Comparison of ENCODE assay signal across 24 cellular contexts in genomic region chrX:152901816-152902501, GRCh38. TPM values are rescaled to one million over a fixed set of nuclear protein-coding genes. Genes with fewer than 3 reads are reported as not detected.
DNase-seq lines count a peak whose midpoint lies in the region; FAIRE-seq and TF ChIP-seq lines count a peak whose summit lies in the region.
"Had no signal": no experiment of that assay in that cellular context is flagged by ENCODE, and none has a peak within 500 bp of the region (broad histone marks: within the 10 kb centered on the region; RNA-seq: fewer than 3 reads in every experiment).

No MANE protein-coding gene starts in this region.

- no peaks in the 10 kb centered on the region for H3K36me3 ChIP-seq in mammary epithelial cell (ENCODE audit: insufficient read depth, low read length)
- H3K36me3 ChIP-seq in breast epithelium, result no peaks in the 10 kb centered on the region
- H3K36me3 ChIP-seq in H1 (ENCODE audit: control insufficient read depth in 2 of 4, insufficient read depth in 4 of 4, low read length in 3 of 4), result no peaks in the 10 kb centered on the region
- H3K36me3 ChIP-seq in vagina, result no peaks in the 10 kb centered on the region
- H3K36me3 ChIP-seq: BLaER1 treated with 17β-estradiol and CSF1 and Interleukin-3, amounts not matched to agents 10 nM and 100 nM had no signal

- in situ Hi-C loops in mammary epithelial cell (cut with MboI; ENCODE audit: low sequenced_read_pairs in 2 of 2), result no loop called here

- H3K4me2 ChIP-seq in mammary epithelial cell (ENCODE audit: insufficient read depth, low read depth, low read length), result peak overlapping the region; percentile 46
- H3K4me2 ChIP-seq in H1 (ENCODE audit: insufficient read depth in 1 of 2, low read depth in 2 of 2, low read length in 2 of 2), result no peak overlapping the region; a peak in 2 of 4 replicates
- H3K4me2 ChIP-seq: BLaER1 treated with 17β-estradiol and CSF1 and Interleukin-3, amounts not matched to agents 10 nM and 100 nM had no signal

- TF ChIP-seq POLR2A in breast epithelium (IDR thresholded peaks at IDR 0.05) (no peak), H1 (IDR thresholded peaks at IDR 0.05; ENCODE audit: control extremely low read depth in 1 of 2, low read depth in 2 of 2, low read length in 2 of 2) (no peak), vagina (IDR thresholded peaks at IDR 0.05) (no peak)

- CTCF ChIA-PET in mammary epithelial cell (lab: Charles Lee; ENCODE audit: low non-redundant PET) (no interaction called here), H1 (lab: Charles Lee; ENCODE audit: partially characterized antibody) (interaction anchor here (1.5 to 9.6 kb wide), 4 partner anchors 9 to 24 kb away, joined by 5 to 94 read pairs (median 6); no protein-coding TSS in a partner anchor), GM10248 (lab: Yijun Ruan, JAX) (interaction anchor here (1.0 to 1.1 kb wide), 2 partner anchors 17 to 40 kb away, joined by 3 read pairs; no protein-coding TSS in a partner anchor)

- WGBS in mammary epithelial cell (ENCODE audit: low coverage, missing lambda C conversion rate), result 57% methylated on average over 4 of the region's 15 CpGs
- 81% methylated on average over 3 of the region's 15 CpGs; no CpG with 5 or more reads in 1 of the 2 experiments for WGBS in H1 (ENCODE audit: extremely low coverage in 1 of 2, insufficient coverage in 1 of 2, insufficient read length in 1 of 2, insufficient replicate concordance in 2 of 2, low coverage in 1 of 2, low lambda C conversion rate in 2 of 2, missing lambda C conversion rate in 1 of 2), 2 experiments

- H3K27ac Mint-ChIP-seq in mesothelial cell of epicardium, result peak overlapping the region; percentile 67
- H3K27ac Mint-ChIP-seq: activated CD4-positive, alpha-beta T cell treated with anti-CD3 and anti-CD28 coated beads for 36 hours; activated naive CD8-positive, alpha-beta T cell treated with anti-CD3 and anti-CD28 coated beads, Interleukin-2, amount 10 ng/mL, durations not matched to agents 7 days and 5 days; stimulated activated memory B cell treated with anti-CD40 and anti-IgM and Interleukin-4, amounts not matched to agents 10 μg/mL and 1 μg/mL and 100 μg/mL, for 72 hours had no signal

- no peak overlapping the region for H3K4me3 Mint-ChIP-seq in mesothelial cell of epicardium
- H3K4me3 Mint-ChIP-seq: activated CD4-positive, alpha-beta T cell treated with anti-CD3 and anti-CD28 coated beads for 36 hours; activated naive CD8-positive, alpha-beta T cell treated with anti-CD3 and anti-CD28 coated beads, Interleukin-2, amount 10 ng/mL, durations not matched to agents 7 days and 5 days; naive B cell; stimulated activated memory B cell treated with anti-CD40 and anti-IgM and Interleukin-4, amounts not matched to agents 10 μg/mL and 1 μg/mL and 100 μg/mL, for 72 hours had no signal

- peak; percentile 83 for FAIRE-seq in H1 (lab: Jason Lieb, UNC)
- FAIRE-seq: D721Med, frontal cortex, G401.6 had no signal

- peaks cover 23% of the 10 kb centered on the region for H3K4me1 Mint-ChIP-seq in mesothelial cell of epicardium
- H3K4me1 Mint-ChIP-seq: activated naive CD8-positive, alpha-beta T cell treated with anti-CD3 and anti-CD28 coated beads, Interleukin-2, amount 10 ng/mL, durations not matched to agents 7 days and 5 days; naive B cell had no signal

- H3K4me1 ChIP-seq in mammary epithelial cell (ENCODE audit: insufficient read depth, low read length), result peaks cover 24% of the 10 kb centered on the region
- H3K4me1 ChIP-seq in breast epithelium, result no peaks in the 10 kb centered on the region
- peaks cover 0 to 31% (median 12%) of the 10 kb centered on the region in 4 experiments; a peak in 6 of 7 replicates for H3K4me1 ChIP-seq in H1 (replicated peaks in 1 of 4; ENCODE audit: control insufficient read depth in 3 of 4, insufficient read depth in 4 of 4, low read length in 3 of 4)
- peaks cover 26% of the 10 kb centered on the region for H3K4me1 ChIP-seq in vagina
- H3K4me1 ChIP-seq: testis had no signal

- POLR2A ChIA-PET in H1 (lab: Charles Lee; ENCODE audit: partially characterized antibody) (interaction anchor here (1.6 kb wide), 1 partner anchor 19 kb away, joined by 3 read pairs; no protein-coding TSS in a partner anchor), GM10248 (lab: Yijun Ruan, JAX) (no interaction called here)

- H2AFZ ChIP-seq in mammary epithelial cell (ENCODE audit: low read depth, low read length) (peak overlapping the region; percentile 61), H1 (ENCODE audit: low read length) (no peak overlapping the region)
- H2AFZ ChIP-seq: GM23248 had no signal

- no peaks in the 10 kb centered on the region for H4K20me1 ChIP-seq in mammary epithelial cell (ENCODE audit: insufficient read depth, low read length)
- H4K20me1 ChIP-seq in H1 (replicated peaks in 1 of 2; ENCODE audit: control insufficient read depth in 1 of 2, insufficient read depth in 2 of 2, low read length in 2 of 2), result no peaks in the 10 kb centered on the region

- no peak for TF ChIP-seq CTCF in mammary epithelial cell (conservative IDR thresholded peaks at IDR 0.05 in 1 of 2, IDR thresholded peaks at IDR 0.05 in 1 of 2; ENCODE audit: extremely low read depth in 1 of 2, insufficient read depth in 1 of 2, low read depth in 1 of 2, low read length in 2 of 2)
- no peak for TF ChIP-seq CTCF in breast epithelium (IDR thresholded peaks at IDR 0.05)
- TF ChIP-seq CTCF in H1 (IDR thresholded peaks at IDR 0.05; ENCODE audit: control extremely low read depth in 1 of 3, insufficient read depth in 1 of 3, low read depth in 1 of 3, low read length in 3 of 3), result no peak
- no peak for TF ChIP-seq CTCF in mesothelial cell of epicardium (IDR thresholded peaks at IDR 0.05; ENCODE audit: unreplicated experiment)
- TF ChIP-seq CTCF in vagina (IDR thresholded peaks at IDR 0.05), result no peak
- no peak for TF ChIP-seq CTCF in GM10248 (IDR thresholded peaks at IDR 0.05; ENCODE audit: control extremely low read depth, extremely low read depth, low read depth, missing control alignments)

- TF ChIP-seq EP300 in H1 (IDR thresholded peaks at IDR 0.05; ENCODE audit: borderline replicate concordance in 1 of 2, low read depth in 2 of 2, low read length in 2 of 2), result no peak

- peaks cover 7% of the 10 kb centered on the region for H3K9me3 Mint-ChIP-seq in mesothelial cell of epicardium
- H3K9me3 Mint-ChIP-seq: activated naive CD8-positive, alpha-beta T cell treated with anti-CD3 and anti-CD28 coated beads, Interleukin-2, amount 10 ng/mL, durations not matched to agents 7 days and 5 days; stimulated activated memory B cell treated with anti-CD40 and anti-IgM and Interleukin-4, amounts not matched to agents 10 μg/mL and 1 μg/mL and 100 μg/mL, for 72 hours had no signal

- H3K4ac ChIP-seq in H1 (replicated peaks; ENCODE audit: insufficient read length, low read depth, low read length), result no peak overlapping the region

- intact Hi-C loops in mammary epithelial cell (cut with micrococcal nuclease), result no loop called here
- intact Hi-C loops in breast epithelium (cut with DNase I; ENCODE audit: low total_unique reads), result no loop called here
- intact Hi-C loops in vagina (cut with DNase I), result no loop called here

- H3K27me3 ChIP-seq in mammary epithelial cell (ENCODE audit: insufficient read depth, low read length) (no peaks in the 10 kb centered on the region), breast epithelium (peaks cover 0 to 62% of the 10 kb centered on the region in 2 donors), H1 (replicated peaks in 1 of 4; ENCODE audit: control insufficient read depth in 3 of 4, extremely low read depth in 1 of 4, insufficient read depth in 3 of 4, low read length in 3 of 4) (no peaks in the 10 kb centered on the region), vagina (no peaks in the 10 kb centered on the region)
- H3K27me3 ChIP-seq: testis had no signal

- H2BK12ac ChIP-seq in H1 (ENCODE audit: low read depth, low read length), result peak overlapping the region; percentile 75; the same call in 1 of the 2 replicates

- no TSS peak for BruUV-seq in mammary epithelial cell (replicated peaks; lab: Mats Ljungman, UMichigan)

- H3K23ac ChIP-seq in H1 (ENCODE audit: insufficient read length), result no peak overlapping the region

- peaks cover 2% of the 10 kb centered on the region; the same call in 1 of the 2 replicates for H3K23me2 ChIP-seq in H1 (ENCODE audit: low read depth, low read length)

- no peak overlapping the region for H3K27ac ChIP-seq in mammary epithelial cell (ENCODE audit: insufficient read depth, low read depth, low read length)
- H3K27ac ChIP-seq in breast epithelium, result no peak overlapping the region
- H3K27ac ChIP-seq in H1 (ENCODE audit: low read depth, low read length), result no peak overlapping the region
- peak overlapping the region; percentile 3 for H3K27ac ChIP-seq in vagina
- H3K27ac ChIP-seq: BLaER1 treated with 17β-estradiol and CSF1 and Interleukin-3, amounts not matched to agents 10 nM and 100 nM; GM23248; testis had no signal

- no peak overlapping the region for H4K5ac ChIP-seq in H1 (ENCODE audit: insufficient read length, low read depth, low read length)

- no peaks in the 10 kb centered on the region for H3K79me1 ChIP-seq in H1 (ENCODE audit: low read depth, low read length)

- no peak overlapping the region for H2AK5ac ChIP-seq in H1 (ENCODE audit: low read depth, low read length)

- H2BK15ac ChIP-seq in H1 (ENCODE audit: low read length), result no peak overlapping the region

- no peak for TF ChIP-seq RAD21 in H1 (IDR thresholded peaks at IDR 0.05 in 1 of 2, conservative IDR thresholded peaks at IDR 0.05 in 1 of 2; ENCODE audit: low read depth in 2 of 2, low read length in 2 of 2)

- H2BK5ac ChIP-seq in H1 (ENCODE audit: low read depth, low read length), result no peak overlapping the region

- H3K14ac ChIP-seq in H1 (ENCODE audit: insufficient read length), result no peak overlapping the region

- no peak overlapping the region; the same call in 1 of the 2 replicates for H3K18ac ChIP-seq in H1 (ENCODE audit: extremely low read depth, low read length)

- no peak overlapping the region for H3K9ac ChIP-seq in mammary epithelial cell (ENCODE audit: insufficient read depth, low read length)
- H3K9ac ChIP-seq in H1 (replicated peaks in 1 of 4; ENCODE audit: extremely low read depth in 1 of 4, low read depth in 3 of 4, low read length in 3 of 4), result no peak overlapping the region
- H3K9ac ChIP-seq: BLaER1 treated with 17β-estradiol and CSF1 and Interleukin-3, amounts not matched to agents 10 nM and 100 nM; GM23248 had no signal

- no peak overlapping the region for H4K8ac ChIP-seq in H1 (ENCODE audit: extremely low read depth, insufficient read depth, low read length)

- H2BK120ac ChIP-seq in H1 (replicated peaks; ENCODE audit: low read depth, low read length), result no peak overlapping the region

- H3K4me3 ChIP-seq in mammary epithelial cell (replicated peaks in 1 of 3; ENCODE audit: insufficient read depth in 1 of 3, low read depth in 2 of 3, low read length in 3 of 3), result no peak overlapping the region
- no peak overlapping the region for H3K4me3 ChIP-seq in breast epithelium
- H3K4me3 ChIP-seq in H1 (ENCODE audit: extremely low read depth in 1 of 4, insufficient read depth in 2 of 4, low read depth in 3 of 4, low read length in 4 of 4), result no peak overlapping the region
- H3K4me3 ChIP-seq in vagina, result no peak overlapping the region
- H3K4me3 ChIP-seq: BLaER1 treated with 17β-estradiol and CSF1 and Interleukin-3, amounts not matched to agents 10 nM and 100 nM; GM23248; testis had no signal

- DNase-seq in mammary epithelial cell (no peak), breast epithelium (ENCODE audit: low spot score in 2 of 2) (no peak), H1 (ENCODE audit: low read depth in 1 of 2, low spot score in 2 of 2) (no peak), mesothelial cell of epicardium (ENCODE audit: low spot score in 2 of 2, unreplicated experiment in 2 of 2) (no peak), vagina (ENCODE audit: extremely low spot score in 2 of 2) (no peak), occipital lobe (lab: John Stamatoyannopoulos, UW) (no peak), NOMO-1 treated with DMSO at 0.1 percent for 48 hours (lab: John Stamatoyannopoulos, UW; ENCODE audit: unreplicated experiment) (no peak), GM10248 (ENCODE audit: extremely low spot score) (no peak)
- DNase-seq: ACHN; activated CD4-positive, alpha-beta T cell treated with anti-CD3 and anti-CD28 coated beads for 36 hours; activated naive CD8-positive, alpha-beta T cell treated with anti-CD3 and anti-CD28 coated beads, Interleukin-2, amount 10 ng/mL, durations not matched to agents 7 days and 5 days; dermis blood vessel endothelial cell; GM23248; hypothalamus; naive B cell; NCI-H1694; NK-92 treated with Interleukin-12 subunit alpha and Interleukin-12 subunit beta, amount 100 ng/mL, for 24 hours; stimulated activated CD4-positive, alpha-beta T cell treated with anti-CD3 and anti-CD28 coated beads, Interleukin-1b, Interleukin-23, amount 100 ng/mL, for 48 hours; testis had no signal

- no peaks in the 10 kb centered on the region for H3K36me3 Mint-ChIP-seq in mesothelial cell of epicardium
- H3K36me3 Mint-ChIP-seq: activated naive CD8-positive, alpha-beta T cell treated with anti-CD3 and anti-CD28 coated beads, Interleukin-2, amount 10 ng/mL, durations not matched to agents 7 days and 5 days; naive B cell; stimulated activated memory B cell treated with anti-CD40 and anti-IgM and Interleukin-4, amounts not matched to agents 10 μg/mL and 1 μg/mL and 100 μg/mL, for 72 hours had no signal

- dilution Hi-C loops in mammary epithelial cell (cut with HindIII; ENCODE audit: low sequenced_read_pairs), result no loop called here

- H3K27me3 Mint-ChIP-seq in mesothelial cell of epicardium (ENCODE audit: low read depth), result no peaks in the 10 kb centered on the region

- no peak overlapping the region for H3K56ac ChIP-seq in H1 (replicated peaks; ENCODE audit: insufficient read length, low read depth, low read length)

- no peak overlapping the region for H4K91ac ChIP-seq in H1 (replicated peaks; ENCODE audit: insufficient read length, low read length)

- no peak overlapping the region for H2BK20ac ChIP-seq in H1 (ENCODE audit: low read length)

- H3K79me2 ChIP-seq in mammary epithelial cell (ENCODE audit: insufficient read depth, low read length) (no peaks in the 10 kb centered on the region), H1 (ENCODE audit: control insufficient read depth in 1 of 2, insufficient read depth in 2 of 2, low read length in 2 of 2) (no peaks in the 10 kb centered on the region)

- H3K9me3 ChIP-seq in mammary epithelial cell (replicated peaks; ENCODE audit: insufficient read depth, low read length) (no peaks in the 10 kb centered on the region), breast epithelium (no peaks in the 10 kb centered on the region), H1 (ENCODE audit: insufficient read depth in 2 of 2, low read depth in 1 of 2, low read length in 1 of 2) (no peaks in the 10 kb centered on the region), vagina (no peaks in the 10 kb centered on the region)
- H3K9me3 ChIP-seq: BLaER1 treated with 17β-estradiol and CSF1 and Interleukin-3, amounts not matched to agents 10 nM and 100 nM; testis had no signal

RNA-seq across cellular contexts. Expression of gene ZNF185, which starts 4.1 kb away (rescaled TPM):
- total RNA-seq in mammary epithelial cell, result 10 to 100 TPM; 35.2 to 46.6 TPM
- 30.2 TPM for polyA plus RNA-seq in mammary epithelial cell
- polyA minus RNA-seq in mammary epithelial cell, result 31.5 TPM
- total RNA-seq in breast epithelium, result 10 to 100 TPM in 1 of 3 donors, 1 to 10 TPM in 2; 5.9 to 19.5 (median 7.5) TPM
- total RNA-seq in H1 (2021; fragmentation: NEBNext Ultra II Directional; extraction: Animal tissue kit (Norgen Biotek cat#: 25700)), result 15.4 and 15.6 TPM in 2 replicates
- 18.6 and 20.1 TPM in 2 replicates for polyA plus RNA-seq in H1 (2011; rRNA removed)
- polyA plus RNA-seq in H1 (2011; cell fraction: cytosol; rRNA removed), result 16.8 TPM
- polyA plus RNA-seq in H1 (2011; cell fraction: nucleus; rRNA removed), result 33.8 TPM
- 13.5 to 18.5 TPM (median 15.8 TPM) in 4 replicates for polyA plus RNA-seq in H1 (2012, experiment 1 of 2)
- polyA plus RNA-seq in H1 (2012, experiment 2 of 2), result 6.4 TPM
- polyA plus RNA-seq in H1 (2013, experiment 1 of 2), result 8.5 TPM
- polyA plus RNA-seq in H1 (2013, experiment 2 of 2), result 9.2 TPM
- polyA minus RNA-seq in H1 (2011; rRNA and poly(A)+ RNA removed), result 17.3 and 24.3 TPM in 2 replicates
- polyA minus RNA-seq in H1 (2011; cell fraction: cytosol; rRNA and poly(A)+ RNA removed), result 10.8 TPM
- polyA minus RNA-seq in H1 (2011; cell fraction: nucleus; rRNA and poly(A)+ RNA removed), result 9.4 TPM
- 31.8 to 35.3 TPM (median 32.8 TPM) in 3 replicates for total RNA-seq in mesothelial cell of epicardium
- 98.2 TPM for total RNA-seq in vagina
- 2.3 TPM for total RNA-seq in occipital lobe
